In genomic region chr3:55647086-55647485, GRCh38 we compare ENCODE assay signal across 29 cellular contexts.
"Had no signal": no experiment of that assay in that cellular context is flagged by ENCODE, and none has a peak within 500 bp of the region (broad histone marks: within the 10 kb centered on the region; RNA-seq: fewer than 3 reads in every experiment).

No MANE protein-coding gene starts in this region.

- H3K27me3 Mint-ChIP-seq: activated CD4-positive, alpha-beta T cell treated with anti-CD3 and anti-CD28 coated beads, Interleukin-2, amount 10 ng/mL, durations not matched to agents 24 days and 14 days; activated CD8-positive, alpha-beta memory T cell treated with anti-CD3 and anti-CD28 coated beads, Interleukin-2, amount 10 ng/mL, durations not matched to agents 7 days and 5 days; activated CD8-positive, alpha-beta T cell treated with anti-CD3 and anti-CD28 coated beads for 36 hours; activated naive CD8-positive, alpha-beta T cell treated with anti-CD3 and anti-CD28 coated beads, Interleukin-2, amount 50 U/mL, for 24 hours; central memory CD8-positive, alpha-beta T cell; stimulated activated memory B cell treated with anti-CD40 and anti-IgM and Interleukin-4, amounts not matched to agents 10 μg/mL and 1 μg/mL and 100 μg/mL, for 72 hours had no signal

- H3K36me3 ChIP-seq: brain microvascular endothelial cell, esophagus squamous epithelium, gastroesophageal sphincter, lower lobe of right lung, stomach, uterus had no signal

- H3K9me3 Mint-ChIP-seq: activated CD4-positive, alpha-beta T cell treated with anti-CD3 and anti-CD28 coated beads, Interleukin-2, amount 10 ng/mL, durations not matched to agents 24 days and 14 days; activated CD8-positive, alpha-beta T cell treated with anti-CD3 and anti-CD28 coated beads for 36 hours; activated naive CD8-positive, alpha-beta T cell treated with anti-CD3 and anti-CD28 coated beads, Interleukin-2, amount 50 U/mL, for 24 hours; endodermal cell; neural crest cell; stimulated activated memory B cell treated with anti-CD40 and anti-IgM and Interleukin-4, amounts not matched to agents 10 μg/mL and 1 μg/mL and 100 μg/mL, for 72 hours had no signal

- H3K4me1 Mint-ChIP-seq: activated CD4-positive, alpha-beta T cell treated with anti-CD3 and anti-CD28 coated beads, Interleukin-2, amount 10 ng/mL, durations not matched to agents 24 days and 14 days; activated CD8-positive, alpha-beta memory T cell treated with anti-CD3 and anti-CD28 coated beads, Interleukin-2, amount 10 ng/mL, durations not matched to agents 7 days and 5 days; activated naive CD8-positive, alpha-beta T cell treated with anti-CD3 and anti-CD28 coated beads, Interleukin-2, amount 50 U/mL, for 24 hours; central memory CD8-positive, alpha-beta T cell; naive B cell; stimulated activated memory B cell treated with anti-CD40 and anti-IgM and Interleukin-4, amounts not matched to agents 10 μg/mL and 1 μg/mL and 100 μg/mL, for 72 hours had no signal

- H3K27ac Mint-ChIP-seq: activated CD4-positive, alpha-beta T cell treated with anti-CD3 and anti-CD28 coated beads, Interleukin-2, amount 10 ng/mL, durations not matched to agents 24 days and 14 days; activated CD8-positive, alpha-beta memory T cell treated with anti-CD3 and anti-CD28 coated beads, Interleukin-2, amount 10 ng/mL, durations not matched to agents 7 days and 5 days; activated CD8-positive, alpha-beta T cell treated with anti-CD3 and anti-CD28 coated beads for 36 hours; activated naive CD8-positive, alpha-beta T cell treated with anti-CD3 and anti-CD28 coated beads, Interleukin-2, amount 50 U/mL, for 24 hours; endodermal cell; naive B cell; stimulated activated memory B cell treated with anti-CD40 and anti-IgM and Interleukin-4, amounts not matched to agents 10 μg/mL and 1 μg/mL and 100 μg/mL, for 72 hours had no signal

- H3K27ac ChIP-seq: brain microvascular endothelial cell, esophagus squamous epithelium, gastroesophageal sphincter, lower lobe of right lung, stomach, testis, uterus had no signal

- H3K36me3 Mint-ChIP-seq: activated CD8-positive, alpha-beta memory T cell treated with anti-CD3 and anti-CD28 coated beads, Interleukin-2, amount 10 ng/mL, durations not matched to agents 7 days and 5 days; naive B cell; stimulated activated memory B cell treated with anti-CD40 and anti-IgM and Interleukin-4, amounts not matched to agents 10 μg/mL and 1 μg/mL and 100 μg/mL, for 72 hours had no signal

- H3K4me3 ChIP-seq: esophagus squamous epithelium, gastroesophageal sphincter, lower lobe of right lung, stomach, testis, uterus had no signal

- DNase-seq: activated CD4-positive, alpha-beta T cell treated with anti-CD3 and anti-CD28 coated beads, Interleukin-2, amount 10 ng/mL, durations not matched to agents 24 days and 14 days; activated CD8-positive, alpha-beta memory T cell treated with anti-CD3 and anti-CD28 coated beads, Interleukin-2, amount 10 ng/mL, durations not matched to agents 7 days and 5 days; activated CD8-positive, alpha-beta T cell treated with anti-CD3 and anti-CD28 coated beads for 36 hours; activated effector memory CD4-positive, alpha-beta T cell treated with anti-CD3 and anti-CD28 coated beads, Interleukin-2, amount 50 U/mL, for 16 hours; activated naive CD4-positive, alpha-beta T cell treated with anti-CD3 and anti-CD28 coated beads, Interleukin-2, amount 50 U/mL, for 16 hours; activated naive CD8-positive, alpha-beta T cell treated with anti-CD3 and anti-CD28 coated beads, Interleukin-2, amount 50 U/mL, for 24 hours; activated T-cell treated with anti-CD3 and anti-CD28 coated beads for 4 hours; aorta; brain microvascular endothelial cell; esophagus squamous epithelium; head of caudate nucleus; left colon; lower lobe of right lung; naive B cell; small intestine; stimulated activated CD4-positive, alpha-beta T cell treated with anti-CD3 and anti-CD28 coated beads, Interleukin-15, amount 100 ng/mL, for 24 hours; stomach; T-helper 1 cell; T-helper 9 cell; testis; trophoblast cell; uterus had no signal

- H3K4me3 Mint-ChIP-seq: activated CD4-positive, alpha-beta T cell treated with anti-CD3 and anti-CD28 coated beads, Interleukin-2, amount 10 ng/mL, durations not matched to agents 24 days and 14 days; activated CD8-positive, alpha-beta memory T cell treated with anti-CD3 and anti-CD28 coated beads, Interleukin-2, amount 10 ng/mL, durations not matched to agents 7 days and 5 days; activated CD8-positive, alpha-beta T cell treated with anti-CD3 and anti-CD28 coated beads for 36 hours; activated naive CD8-positive, alpha-beta T cell treated with anti-CD3 and anti-CD28 coated beads, Interleukin-2, amount 50 U/mL, for 24 hours; central memory CD8-positive, alpha-beta T cell; endodermal cell; naive B cell; neural crest cell; stimulated activated memory B cell treated with anti-CD40 and anti-IgM and Interleukin-4, amounts not matched to agents 10 μg/mL and 1 μg/mL and 100 μg/mL, for 72 hours had no signal

- ATAC-seq: activated CD8-positive, alpha-beta memory T cell treated with anti-CD3 and anti-CD28 coated beads, Interleukin-2, amount 10 ng/mL, durations not matched to agents 7 days and 5 days; activated CD8-positive, alpha-beta T cell treated with anti-CD3 and anti-CD28 coated beads for 36 hours; activated naive CD8-positive, alpha-beta T cell treated with anti-CD3 and anti-CD28 coated beads, Interleukin-2, amount 50 U/mL, for 24 hours; gastroesophageal sphincter; left colon; stimulated activated memory B cell treated with anti-CD40 and anti-IgM and Interleukin-4, amounts not matched to agents 10 μg/mL and 1 μg/mL and 100 μg/mL, for 72 hours had no signal

- H3K27me3 ChIP-seq: brain microvascular endothelial cell, esophagus squamous epithelium, gastroesophageal sphincter, testis, uterus had no signal

- FAIRE-seq: colon, islet of Langerhans, small intestine had no signal

- H3K9me3 ChIP-seq: esophagus squamous epithelium, gastroesophageal sphincter, lower lobe of right lung, stomach, testis, uterus had no signal

- H3K4me1 ChIP-seq: esophagus squamous epithelium, gastroesophageal sphincter, lower lobe of right lung, stomach, testis, uterus had no signal
